ENCODE assay signal across 23 cellular contexts in genomic region chr10:50244201-50244600, GRCh38. TPM values are rescaled to one million over a fixed set of nuclear protein-coding genes. Genes with fewer than 3 reads are reported as not detected.
DNase-seq lines count a peak whose midpoint lies in the region; ATAC-seq, FAIRE-seq and TF ChIP-seq lines count a peak whose summit lies in the region.
"Had no signal": no experiment of that assay in that cellular context is flagged by ENCODE, and none has a peak within 500 bp of the region (broad histone marks: within the 10 kb centered on the region; RNA-seq: fewer than 3 reads in every experiment).

No MANE protein-coding gene starts in this region.

- H3K9ac ChIP-seq in K562 (ENCODE audit: insufficient read depth in 1 of 2, low read depth in 2 of 2, low read length in 2 of 2) (no peak overlapping the region), trophoblast cell (ENCODE audit: low read length) (peak overlapping the region; percentile 28), GM23248 (no peak overlapping the region)

- no peak for TF ChIP-seq RAD21 in K562 (CRISPR knock-in tag; conservative IDR thresholded peaks at IDR 0.05 in 1 of 2, IDR thresholded peaks at IDR 0.05 in 1 of 2)

- H3K36me3 Mint-ChIP-seq in activated naive CD8-positive, alpha-beta T cell, result no peaks in the 10 kb centered on the region
- H3K36me3 Mint-ChIP-seq in activated naive CD8-positive, alpha-beta T cell treated with anti-CD3 and anti-CD28 coated beads for 36 hours, result no peaks in the 10 kb centered on the region
- H3K36me3 Mint-ChIP-seq in nephron progenitor cell (ENCODE audit: low read depth), result no peaks in the 10 kb centered on the region
- H3K36me3 Mint-ChIP-seq: CD4-positive, alpha-beta memory T cell had no signal

- no peak overlapping the region for H2BK5ac ChIP-seq in trophoblast cell (ENCODE audit: low read depth, low read length, poor library complexity)

- no peak overlapping the region for H2BK120ac ChIP-seq in trophoblast cell (ENCODE audit: insufficient read depth, low read length, poor library complexity)

- TF ChIP-seq POLR2A in K562 (conservative IDR thresholded peaks at IDR 0.05), result no peak

- no peak overlapping the region for H3K23ac ChIP-seq in trophoblast cell (ENCODE audit: low read length)

- no peak overlapping the region for H3K18ac ChIP-seq in trophoblast cell (ENCODE audit: low read length)

- no peak overlapping the region for H4K91ac ChIP-seq in trophoblast cell (ENCODE audit: low read depth, low read length)

- TF ChIP-seq EP300 in K562 (IDR thresholded peaks at IDR 0.05; ENCODE audit: low read length), result no peak

- no peak for FAIRE-seq in K562 (lab: Jason Lieb, UNC)
- FAIRE-seq: A204.1, G401.6, GM12892, GM19239, H54 had no signal

- H2AFZ ChIP-seq in K562 (ENCODE audit: low read depth, low read length) (no peak overlapping the region), trophoblast cell (ENCODE audit: insufficient read depth, low read length, poor library complexity) (no peak overlapping the region), GM23248 (no peak overlapping the region)

- no peaks in the 10 kb centered on the region for H3K79me1 ChIP-seq in trophoblast cell (ENCODE audit: low read length)

- H3K4ac ChIP-seq in trophoblast cell (ENCODE audit: low read depth, low read length), result no peak overlapping the region

- in situ Hi-C loops in K562 (cut with MboI) (loop anchor here (25.0 kb wide), 1 partner anchor 657 kb away; no protein-coding TSS in a partner anchor), GM23248 (cut with MboI) (no loop called here)

- H4K12ac ChIP-seq in trophoblast cell (ENCODE audit: low read depth, low read length), result no peak overlapping the region

- no peaks in the 10 kb centered on the region for H3K9me1 ChIP-seq in K562 (ENCODE audit: control insufficient read depth, insufficient read depth, low read length)

- TF ChIP-seq CTCF in K562 (IDR thresholded peaks at IDR 0.05 in 2 of 3, conservative IDR thresholded peaks at IDR 0.05 in 1 of 3; ENCODE audit: insufficient read depth in 2 of 3, low read depth in 1 of 3, low read length in 3 of 3) (no peak), nephron progenitor cell (IDR thresholded peaks at IDR 0.05) (no peak)

- H3K4me1 ChIP-seq in K562 (replicated peaks in 1 of 2; ENCODE audit: control insufficient read depth in 2 of 2, insufficient read depth in 2 of 2, low read length in 2 of 2) (no peaks in the 10 kb centered on the region; a peak in 2 of 5 replicates), trophoblast cell (ENCODE audit: control insufficient read depth in 1 of 2, insufficient read depth in 2 of 2, low read length in 2 of 2) (no peaks in the 10 kb centered on the region), GM23248 (ENCODE audit: insufficient read depth) (no peaks in the 10 kb centered on the region)
- H3K4me1 ChIP-seq: HAP-1 had no signal

- H3K14ac ChIP-seq in trophoblast cell (ENCODE audit: low read length), result no peak overlapping the region

- no peak overlapping the region for H3K4me3 Mint-ChIP-seq in activated naive CD8-positive, alpha-beta T cell
- no peak overlapping the region for H3K4me3 Mint-ChIP-seq in activated naive CD8-positive, alpha-beta T cell treated with anti-CD3 and anti-CD28 coated beads for 36 hours
- no peak overlapping the region for H3K4me3 Mint-ChIP-seq in nephron progenitor cell
- H3K4me3 Mint-ChIP-seq: CD4-positive, alpha-beta memory T cell had no signal

- no peak for DNase-seq in activated naive CD8-positive, alpha-beta T cell treated with anti-CD3 and anti-CD28 coated beads for 36 hours
- DNase-seq in K562 (ENCODE audit: extremely low read depth in 1 of 4, low spot score in 3 of 4) (no peak), left kidney (ENCODE audit: low read depth, low spot score) (peak; percentile 41), trophoblast cell (no peak), nephron progenitor cell (no peak), GM23248 (no peak)
- DNase-seq: ACHN; AML-193; C1 segment of cervical spinal cord; CD4-positive, alpha-beta memory T cell; COR-L47; DMS153; DND-41; GOT3 had no signal

- H3K9me3 Mint-ChIP-seq in activated naive CD8-positive, alpha-beta T cell (ENCODE audit: low read depth), result no peaks in the 10 kb centered on the region
- H3K9me3 Mint-ChIP-seq in activated naive CD8-positive, alpha-beta T cell treated with anti-CD3 and anti-CD28 coated beads for 36 hours, result no peaks in the 10 kb centered on the region
- no peaks in the 10 kb centered on the region for H3K9me3 Mint-ChIP-seq in nephron progenitor cell

- no peaks in the 10 kb centered on the region for H3F3A ChIP-seq in GM23248 (ENCODE audit: insufficient read depth)

- CTCF ChIA-PET in K562 (lab: Yijun Ruan, JAX; ENCODE audit: low intra/inter-chr PET ratio), result no interaction called here

- H3K27me3 Mint-ChIP-seq in activated naive CD8-positive, alpha-beta T cell, result peaks cover 27% of the 10 kb centered on the region
- peaks cover 34% of the 10 kb centered on the region for H3K27me3 Mint-ChIP-seq in activated naive CD8-positive, alpha-beta T cell treated with anti-CD3 and anti-CD28 coated beads for 36 hours
- peaks cover 19% of the 10 kb centered on the region for H3K27me3 Mint-ChIP-seq in nephron progenitor cell (ENCODE audit: low read depth, poor library complexity)

- POLR2A ChIA-PET in K562 (lab: Yijun Ruan, JAX), result no interaction called here

- H4K20me1 ChIP-seq in K562 (replicated peaks; ENCODE audit: control insufficient read depth, insufficient read depth, low read length), result no peaks in the 10 kb centered on the region
- H4K20me1 ChIP-seq in GM23248 (ENCODE audit: insufficient read depth), result no peaks in the 10 kb centered on the region

- ATAC-seq in K562 (peak; percentile 16; the same call in 2 of the 3 replicates), GM21786 (IDR thresholded peaks at IDR 0.05; ENCODE audit: unreplicated experiment) (no peak)

- H3K27ac ChIP-seq in K562 (ENCODE audit: extremely low read depth, low read depth, low read length) (no peak overlapping the region), trophoblast cell (ENCODE audit: low read depth, low read length) (no peak overlapping the region), GM23248 (no peak overlapping the region)
- H3K27ac ChIP-seq: 22Rv1 had no signal

- no peak overlapping the region for H3K4me2 ChIP-seq in K562 (ENCODE audit: insufficient read depth, low read length)
- H3K4me2 ChIP-seq in trophoblast cell (ENCODE audit: low read length), result no peak overlapping the region
- H3K4me2 ChIP-seq in GM23248 (ENCODE audit: unreplicated experiment), result no peak overlapping the region

- H3K4me1 Mint-ChIP-seq in activated naive CD8-positive, alpha-beta T cell (ENCODE audit: low read depth), result no peaks in the 10 kb centered on the region
- H3K4me1 Mint-ChIP-seq in activated naive CD8-positive, alpha-beta T cell treated with anti-CD3 and anti-CD28 coated beads for 36 hours, result no peaks in the 10 kb centered on the region
- H3K4me1 Mint-ChIP-seq in nephron progenitor cell, result peaks cover 6% of the 10 kb centered on the region
- H3K4me1 Mint-ChIP-seq: CD4-positive, alpha-beta memory T cell had no signal

- peak overlapping the region; percentile 31 for H3K27ac Mint-ChIP-seq in activated naive CD8-positive, alpha-beta T cell
- H3K27ac Mint-ChIP-seq in activated naive CD8-positive, alpha-beta T cell treated with anti-CD3 and anti-CD28 coated beads for 36 hours, result no peak overlapping the region
- no peak overlapping the region for H3K27ac Mint-ChIP-seq in nephron progenitor cell
- H3K27ac Mint-ChIP-seq: CD4-positive, alpha-beta memory T cell had no signal

- H3K79me2 ChIP-seq in K562 (ENCODE audit: control insufficient read depth, insufficient read depth, low read length), result no peaks in the 10 kb centered on the region
- H3K79me2 ChIP-seq in trophoblast cell (ENCODE audit: control insufficient read depth, insufficient read depth, low read length, poor library complexity), result no peaks in the 10 kb centered on the region
- no peaks in the 10 kb centered on the region for H3K79me2 ChIP-seq in GM23248 (ENCODE audit: insufficient read depth)

- H3K36me3 ChIP-seq in K562 (ENCODE audit: control insufficient read depth, insufficient read depth, low read length), result no peaks in the 10 kb centered on the region
- H3K36me3 ChIP-seq in trophoblast cell (ENCODE audit: control insufficient read depth in 1 of 2, insufficient read depth in 2 of 2, low read length in 2 of 2), result no peaks in the 10 kb centered on the region
- H3K36me3 ChIP-seq in GM23248 (ENCODE audit: low read depth), result no peaks in the 10 kb centered on the region
- H3K36me3 ChIP-seq: HAP-1 had no signal

- no peak overlapping the region for H2AK5ac ChIP-seq in trophoblast cell (ENCODE audit: low read length)

- no peaks in the 10 kb centered on the region for H3K9me3 ChIP-seq in K562 (replicated peaks; ENCODE audit: control insufficient read depth, insufficient read depth, low read depth, low read length)
- no peaks in the 10 kb centered on the region for H3K9me3 ChIP-seq in trophoblast cell (ENCODE audit: insufficient read depth, low read depth, low read length)
- H3K9me3 ChIP-seq in GM23248 (ENCODE audit: low read depth), result no peaks in the 10 kb centered on the region
- H3K9me3 ChIP-seq: HAP-1 had no signal

- H3K4me3 ChIP-seq in K562 (no peak overlapping the region), trophoblast cell (ENCODE audit: low read depth, low read length) (no peak overlapping the region), GM23248 (no peak overlapping the region)
- H3K4me3 ChIP-seq: HAP-1 had no signal

- no peaks in the 10 kb centered on the region for H3K27me3 ChIP-seq in K562 (ENCODE audit: control insufficient read depth in 2 of 2, insufficient read depth in 2 of 2, low read length in 2 of 2)
- no peaks in the 10 kb centered on the region for H3K27me3 ChIP-seq in trophoblast cell (ENCODE audit: insufficient read depth, low read length)
- peaks cover 17% of the 10 kb centered on the region for H3K27me3 ChIP-seq in GM23248 (replicated peaks; ENCODE audit: insufficient read depth)

- H3K9me2 ChIP-seq in GM23248 (ENCODE audit: insufficient read depth), result no peaks in the 10 kb centered on the region

- intact Hi-C loops in K562 (cut with micrococcal nuclease), result loop anchor here (5.0 kb wide), 1 partner anchor 33 kb away; no protein-coding TSS in a partner anchor

- no peak overlapping the region for H4K8ac ChIP-seq in trophoblast cell (ENCODE audit: low read depth, low read length)

- BruUV-seq in K562 (replicated peaks; lab: Mats Ljungman, UMichigan), result no TSS peak

- H2BK12ac ChIP-seq in trophoblast cell (ENCODE audit: low read length), result no peak overlapping the region

RNA-seq across cellular contexts. Expression of gene ASAH2, which starts 7.1 kb away (rescaled TPM):
- 1 to 10 TPM; 5.9 to 6.6 TPM for total RNA-seq in activated naive CD8-positive, alpha-beta T cell treated with anti-CD3 and anti-CD28 coated beads for 36 hours
- total RNA-seq in K562 (2011; cell fraction: chromatin; rRNA removed; ENCODE audit: low replicate concordance), result 1.2 and 1.3 TPM in 2 replicates
- total RNA-seq in K562 (2011; cell fraction: nucleolus; rRNA removed), result 0.17 and 1.3 TPM in 2 replicates
- total RNA-seq in K562 (2011; cell fraction: nucleoplasm; rRNA removed), result 0.66 and 1.8 TPM in 2 replicates
- total RNA-seq in K562 (2014; rRNA removed), result 2.5 and 6.5 TPM in 2 replicates
- 5.5 and 6.5 TPM in 2 replicates for total RNA-seq in K562 (2014; rRNA removed; fragmentation: Illumina TruSeq; extraction: Trizol)
- 2.7 and 3.5 TPM in 2 replicates for total RNA-seq in K562 (2015; rRNA removed; fragmentation: Illumina TruSeq; extraction: Trizol)
- 7.6 and 11.8 TPM in 2 replicates for total RNA-seq in K562 (2021)
- 8.6 and 8.7 TPM in 2 replicates for polyA plus RNA-seq in K562 (2011; rRNA removed)
- 0.54 and 4.2 TPM in 2 replicates for polyA plus RNA-seq in K562 (2011; cell fraction: cytosol; rRNA removed)
- polyA plus RNA-seq in K562 (2011; cell fraction: nucleus; rRNA removed), result 13.6 and 15.9 TPM in 2 replicates
- 4.9 and 5.0 TPM in 2 replicates for polyA plus RNA-seq in K562 (2012)
- polyA plus RNA-seq in K562 (2014; fragmentation: Illumina TruSeq; extraction: Trizol), result 7.7 and 8.3 TPM in 2 replicates
- 10 to 100 TPM in 1 of 2 experiments, 1 to 10 TPM in 1; 8.5 to 12.0 TPM for polyA plus RNA-seq in K562 (2014; fragmentation: Nextera tagmentation; extraction: Ambion mirVana)
- 8.4 and 11.0 TPM in 2 replicates for polyA plus RNA-seq in K562 (2014; rRNA removed)
- 9.9 and 11.4 TPM in 2 replicates for polyA minus RNA-seq in K562 (2011; rRNA and poly(A)+ RNA removed)
- 0.64 and 4.3 TPM in 2 replicates for polyA minus RNA-seq in K562 (2011; cell fraction: cytosol; rRNA and poly(A)+ RNA removed)
- 1.2 and 1.8 TPM in 2 replicates for polyA minus RNA-seq in K562 (2011; cell fraction: nucleus; rRNA and poly(A)+ RNA removed)
- polyA plus RNA-seq in trophoblast cell (2013), result 2.1 and 2.8 TPM in 2 replicates
- 3.5 TPM in 1 of 2 replicates, not detected in the other for total RNA-seq in GM23248 (2014; rRNA removed; shearing (Covaris generic))
- 1.8 and 3.4 TPM in 2 replicates for polyA plus RNA-seq in GM23248 (2016; fragmentation: Nextera tagmentation; extraction: Ambion mirVana)
